16 cellular contexts compared by ENCODE assay signal in genomic region chr11:116833816-116834534, GRCh38. TPM values are rescaled to one million over a fixed set of nuclear protein-coding genes. Genes with fewer than 3 reads are reported as not detected.
A peak's percentile ranks its signal among the peaks of the same experiment; 100 is the strongest.
DNase-seq lines count a peak whose midpoint lies in the region; ATAC-seq lines count a peak whose summit lies in the region.
"Had no signal": no experiment of that assay in that cellular context is flagged by ENCODE, and none has a peak within 500 bp of the region (broad histone marks: within the 10 kb centered on the region; RNA-seq: fewer than 3 reads in every experiment).

No MANE protein-coding gene starts in this region.

- peaks cover 11% of the 10 kb centered on the region for H3K4me1 Mint-ChIP-seq in activated naive CD8-positive, alpha-beta T cell (ENCODE audit: low read depth)
- peaks cover 13% of the 10 kb centered on the region for H3K4me1 Mint-ChIP-seq in activated naive CD8-positive, alpha-beta T cell treated with anti-CD3 and anti-CD28 coated beads, Interleukin-2, amount 50 U/mL, for 24 hours
- H3K4me1 Mint-ChIP-seq in immature natural killer cell: peaks cover 14 to 18% of the 10 kb centered on the region in 2 donors
- H3K4me1 Mint-ChIP-seq in natural killer cell treated with Interleukin-12 subunit alpha and Interleukin-12 subunit beta and Interleukin-15 and Interleukin-18, amount 100 ng/mL, for 72 hours (ENCODE audit: low read depth in 2 of 2): peaks cover 9 to 11% of the 10 kb centered on the region in 2 donors

- peak overlapping the region; percentile 29 for H3K27ac Mint-ChIP-seq in activated naive CD8-positive, alpha-beta T cell
- H3K27ac Mint-ChIP-seq in activated naive CD8-positive, alpha-beta T cell treated with anti-CD3 and anti-CD28 coated beads, Interleukin-2, amount 50 U/mL, for 24 hours: no peak overlapping the region
- H3K27ac Mint-ChIP-seq in immature natural killer cell: peak overlapping the region in 1 of 6 donors; percentile 76
- H3K27ac Mint-ChIP-seq in natural killer cell treated with Interleukin-12 subunit alpha and Interleukin-12 subunit beta and Interleukin-15 and Interleukin-18, amount 100 ng/mL, for 72 hours: no peak overlapping the region

- no peaks in the 10 kb centered on the region for H3K36me3 Mint-ChIP-seq in activated naive CD8-positive, alpha-beta T cell
- no peaks in the 10 kb centered on the region for H3K36me3 Mint-ChIP-seq in activated naive CD8-positive, alpha-beta T cell treated with anti-CD3 and anti-CD28 coated beads, Interleukin-2, amount 50 U/mL, for 24 hours (ENCODE audit: low read depth)
- no peaks in the 10 kb centered on the region for H3K36me3 Mint-ChIP-seq in immature natural killer cell
- no peaks in the 10 kb centered on the region for H3K36me3 Mint-ChIP-seq in natural killer cell treated with Interleukin-12 subunit alpha and Interleukin-12 subunit beta and Interleukin-15 and Interleukin-18, amount 100 ng/mL, for 72 hours

- DNase-seq in activated naive CD8-positive, alpha-beta T cell treated with anti-CD3 and anti-CD28 coated beads, Interleukin-2, amount 50 U/mL, for 24 hours: no peak
- DNase-seq in immature natural killer cell (no peak), 8988T (no peak), cerebellar cortex (ENCODE audit: low spot score) (no peak)
- peak; percentile 58 for DNase-seq in natural killer cell treated with Interleukin-12 subunit alpha and Interleukin-12 subunit beta and Interleukin-15 and Interleukin-18, amount 100 ng/mL, for 72 hours (ENCODE audit: low spot score)
- DNase-seq: ACHN, COR-L47, HCEC 1CT, Kasumi-1, NCI-H187 treated with DMSO at 0.1 percent for 48 hours, NCI-H446 treated with DMSO at 0.1 percent for 48 hours, NCI-H748 treated with DMSO at 0.1 percent for 48 hours, PC-9 had no signal

- no peak for ATAC-seq in activated naive CD8-positive, alpha-beta T cell treated with anti-CD3 and anti-CD28 coated beads, Interleukin-2, amount 50 U/mL, for 24 hours
- ATAC-seq in natural killer cell treated with Interleukin-12 subunit alpha and Interleukin-12 subunit beta and Interleukin-15 and Interleukin-18, amount 100 ng/mL, for 72 hours: no peak
- no peak for ATAC-seq in GM18861 (IDR thresholded peaks at IDR 0.05; ENCODE audit: unreplicated experiment)
- ATAC-seq in HG02870 (IDR thresholded peaks at IDR 0.05; ENCODE audit: unreplicated experiment): no peak

- H3K27me3 Mint-ChIP-seq in activated naive CD8-positive, alpha-beta T cell: no peaks in the 10 kb centered on the region
- H3K27me3 Mint-ChIP-seq in activated naive CD8-positive, alpha-beta T cell treated with anti-CD3 and anti-CD28 coated beads, Interleukin-2, amount 50 U/mL, for 24 hours: peaks cover 5% of the 10 kb centered on the region
- H3K27me3 Mint-ChIP-seq in immature natural killer cell (ENCODE audit: low read depth in 3 of 3): peaks cover 0 to 5% (median 5%) of the 10 kb centered on the region in 3 donors
- no peaks in the 10 kb centered on the region for H3K27me3 Mint-ChIP-seq in natural killer cell treated with Interleukin-12 subunit alpha and Interleukin-12 subunit beta and Interleukin-15 and Interleukin-18, amount 100 ng/mL, for 72 hours

- H3K9me3 Mint-ChIP-seq in activated naive CD8-positive, alpha-beta T cell (ENCODE audit: low read depth): no peaks in the 10 kb centered on the region
- no peaks in the 10 kb centered on the region for H3K9me3 Mint-ChIP-seq in activated naive CD8-positive, alpha-beta T cell treated with anti-CD3 and anti-CD28 coated beads, Interleukin-2, amount 50 U/mL, for 24 hours
- no peaks in the 10 kb centered on the region for H3K9me3 Mint-ChIP-seq in immature natural killer cell
- no peaks in the 10 kb centered on the region for H3K9me3 Mint-ChIP-seq in natural killer cell treated with Interleukin-12 subunit alpha and Interleukin-12 subunit beta and Interleukin-15 and Interleukin-18, amount 100 ng/mL, for 72 hours

- peak overlapping the region; percentile 43 for H3K4me3 Mint-ChIP-seq in activated naive CD8-positive, alpha-beta T cell
- H3K4me3 Mint-ChIP-seq in activated naive CD8-positive, alpha-beta T cell treated with anti-CD3 and anti-CD28 coated beads, Interleukin-2, amount 50 U/mL, for 24 hours: no peak overlapping the region
- H3K4me3 Mint-ChIP-seq in immature natural killer cell: peak overlapping the region in 3 of 5 donors; percentile 21 to 57 (median 48)
- peak overlapping the region; percentile 25 for H3K4me3 Mint-ChIP-seq in natural killer cell treated with Interleukin-12 subunit alpha and Interleukin-12 subunit beta and Interleukin-15 and Interleukin-18, amount 100 ng/mL, for 72 hours

RNA-seq across cellular contexts. Expression of gene APOA1, which starts 3.4 kb away (rescaled TPM):
- under 1 TPM in 2 of 3 donors, not detected in 1; 0.42 to 0.53 TPM for polyA plus RNA-seq in immature natural killer cell
- not detected for total RNA-seq in natural killer cell treated with Interleukin-12 subunit alpha and Interleukin-12 subunit beta and Interleukin-15 and Interleukin-18, amount 100 ng/mL, for 72 hours
- total RNA-seq: PC-9 had no signal

RNA-seq across cellular contexts. Expression of gene APOC3, which starts 4.3 kb away (rescaled TPM):
- not detected for polyA plus RNA-seq in immature natural killer cell
- total RNA-seq in natural killer cell treated with Interleukin-12 subunit alpha and Interleukin-12 subunit beta and Interleukin-15 and Interleukin-18, amount 100 ng/mL, for 72 hours: not detected
- total RNA-seq: PC-9 had no signal

RNA-seq across cellular contexts. Expression of gene APOA4, which starts 10.9 kb away (rescaled TPM):
- not detected for polyA plus RNA-seq in immature natural killer cell
- total RNA-seq in natural killer cell treated with Interleukin-12 subunit alpha and Interleukin-12 subunit beta and Interleukin-15 and Interleukin-18, amount 100 ng/mL, for 72 hours: not detected
- total RNA-seq: PC-9 had no signal

RNA-seq across cellular contexts. Expression of gene APOA5, which starts 42.3 kb away (rescaled TPM):
- polyA plus RNA-seq in immature natural killer cell: not detected
- not detected for total RNA-seq in natural killer cell treated with Interleukin-12 subunit alpha and Interleukin-12 subunit beta and Interleukin-15 and Interleukin-18, amount 100 ng/mL, for 72 hours
- total RNA-seq: PC-9 had no signal

RNA-seq across cellular contexts. Expression of gene ZPR1, which starts 46.2 kb away (rescaled TPM):
- 10 to 100 TPM; 27.8 to 34.3 (median 31.5) TPM for polyA plus RNA-seq in immature natural killer cell
- 100 to 1,000 TPM in 1 of 2 donors, 10 to 100 TPM in 1; 89.7 to 143 TPM for total RNA-seq in natural killer cell treated with Interleukin-12 subunit alpha and Interleukin-12 subunit beta and Interleukin-15 and Interleukin-18, amount 100 ng/mL, for 72 hours
